In the genomic region with DNA sequence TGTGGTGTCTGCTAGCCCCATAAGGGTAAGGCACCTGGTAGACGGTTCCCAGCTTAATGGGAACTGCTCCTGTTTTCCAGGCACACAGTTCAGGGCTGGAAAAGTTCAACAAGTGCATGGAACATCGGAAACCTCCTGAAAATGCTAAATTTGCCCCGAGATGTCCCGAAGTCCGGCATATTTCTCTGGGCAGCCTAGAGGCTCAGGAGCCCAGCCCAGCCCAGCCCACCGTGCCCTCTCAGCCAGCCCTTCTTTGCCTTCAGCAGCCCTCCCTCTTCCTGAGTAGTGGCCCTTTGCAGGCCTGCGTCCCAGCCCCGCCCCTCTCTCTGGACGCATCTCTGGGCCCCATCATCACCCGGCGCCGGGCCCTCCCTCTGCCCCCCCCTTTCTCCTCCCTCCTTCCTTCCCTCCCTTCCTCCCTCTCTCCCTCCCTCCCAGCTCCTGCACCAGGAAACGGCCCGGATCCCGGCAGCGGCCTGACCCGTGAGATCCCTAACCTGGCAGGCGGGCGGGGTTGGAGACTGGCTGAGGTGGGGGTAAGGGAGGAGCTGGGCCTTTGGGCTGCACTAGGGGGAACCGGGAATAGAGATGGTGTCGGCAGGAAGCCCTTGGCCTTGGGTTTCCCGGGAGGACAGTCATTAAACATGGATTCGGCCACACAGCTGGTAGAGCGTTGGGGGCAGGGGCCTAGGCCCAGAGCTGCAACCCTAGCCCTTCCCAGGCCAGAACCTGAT, we compare ENCODE assay signal across 8 cellular contexts. TPM values are rescaled to one million over a fixed set of nuclear protein-coding genes. Genes with fewer than 3 reads are reported as not detected.
DNase-seq lines count a peak whose midpoint lies in the region; ATAC-seq and TF ChIP-seq lines count a peak whose summit lies in the region.

Gene BCL2L2, plus strand, starts transcription at position 422 of the 734 bp plus-strand sequence. CDS start 935 bp downstream, outside the sequence.

- H3K9me3 Mint-ChIP-seq in osteocyte (ENCODE audit: unreplicated experiment) = no peaks in the 10 kb centered on the region

- peak; percentile 73 to 87 for TF ChIP-seq POLR2A in adrenal gland (IDR thresholded peaks at IDR 0.05)

- H3K4me3 ChIP-seq in HFF-Myc (replicated peaks; ENCODE audit: low read depth, low read length) (peak within 1 kb of the TSS; percentile 91), adrenal gland (peak within 1 kb of the TSS in 3 of 4 donors; percentile 71 to 90 (median 89)), cardiac muscle cell (peak within 1 kb of the TSS; percentile 50)

- H3K4me1 ChIP-seq in adrenal gland (replicated peaks in 1 of 2) (peaks cover 32 to 49% of the 10 kb centered on the region in 2 donors), cardiac muscle cell (ENCODE audit: low read depth) (peaks cover 12% of the 10 kb centered on the region)

- H3K27me3 Mint-ChIP-seq in osteocyte (ENCODE audit: unreplicated experiment) = no peaks in the 10 kb centered on the region

- intact Hi-C loops in adrenal gland (cut with DNase I) = no loop called here

- H3K27ac Mint-ChIP-seq in osteocyte (ENCODE audit: unreplicated experiment) = peak within 1 kb of the TSS; percentile 95

- WGBS in adrenal gland, 4 donors = 0 to 6% (median 0%) methylated on average over 7 to 24 of the region's 24 CpGs

- peaks cover 12% of the 10 kb centered on the region for H3K36me3 Mint-ChIP-seq in osteocyte (ENCODE audit: unreplicated experiment)

- ATAC-seq in HG03354 (IDR thresholded peaks at IDR 0.05; ENCODE audit: poor library complexity, severe bottlenecking, unreplicated experiment) (no peak), HG03571 (IDR thresholded peaks at IDR 0.05; ENCODE audit: unreplicated experiment) (no peak)

- H3K36me3 ChIP-seq in adrenal gland (replicated peaks in 1 of 2) (peaks cover 0 to 30% of the 10 kb centered on the region in 2 donors), cardiac muscle cell (peaks cover 5% of the 10 kb centered on the region)

- DNase-seq in DMS53 treated with DMSO at 0.1 percent for 48 hours (lab: John Stamatoyannopoulos, UW; ENCODE audit: unreplicated experiment) = peak; percentile 64
- DNase-seq in HFF-Myc (ENCODE audit: extremely low read depth, low read depth) = peak; percentile 65
- peak; percentile 62 for DNase-seq in NCI-H446 treated with DMSO at 0.1 percent for 48 hours (lab: John Stamatoyannopoulos, UW)
- DNase-seq in adrenal gland = peak; percentile 93 to 97 (median 96)
- peak; percentile 95 to 96 for DNase-seq in cardiac muscle cell (ENCODE audit: low read depth in 1 of 2, low spot score in 1 of 2)
- peak; percentile 94 for DNase-seq in osteocyte (ENCODE audit: extremely low spot score, unreplicated experiment)

- no peaks in the 10 kb centered on the region for H3K9me3 ChIP-seq in adrenal gland (replicated peaks in 1 of 3)
- no peaks in the 10 kb centered on the region for H3K9me3 ChIP-seq in cardiac muscle cell (ENCODE audit: low read depth)

- H3K4me3 Mint-ChIP-seq in osteocyte (ENCODE audit: unreplicated experiment) = peak within 1 kb of the TSS; percentile 98

- H3K27me3 ChIP-seq in adrenal gland (no peaks in the 10 kb centered on the region), cardiac muscle cell (no peaks in the 10 kb centered on the region)

- TF ChIP-seq CTCF in HFF-Myc (IDR thresholded peaks at IDR 0.05; ENCODE audit: low read depth, low read length, missing control alignments) (no peak), adrenal gland (IDR thresholded peaks at IDR 0.05) (no peak), cardiac muscle cell (IDR thresholded peaks at IDR 0.05; ENCODE audit: low read depth, low read length) (no peak), osteocyte (IDR thresholded peaks at IDR 0.05) (no peak)

- peak within 1 kb of the TSS; percentile 76 to 94 (median 90) for H3K27ac ChIP-seq in adrenal gland
- H3K27ac ChIP-seq in cardiac muscle cell = peak within 1 kb of the TSS; percentile 88

- H3K4me1 Mint-ChIP-seq in osteocyte (ENCODE audit: unreplicated experiment) = peaks cover 43% of the 10 kb centered on the region

RNA-seq across cellular contexts. Expression of gene BCL2L2, which starts in this region (rescaled TPM):
- total RNA-seq in adrenal gland (10 to 100 TPM; 28.6 to 51.8 (median 40.4) TPM), cardiac muscle cell (28.6 and 40.7 TPM in 2 replicates), osteocyte (21.6 and 27.9 TPM in 2 replicates)
- polyA plus RNA-seq in adrenal gland (10 to 100 TPM; 16.8 to 54.6 (median 44.6) TPM), cardiac muscle cell (5.8 and 7.4 TPM in 2 replicates)
